1 cellular context compared by ENCODE assay signal in the genomic region with DNA sequence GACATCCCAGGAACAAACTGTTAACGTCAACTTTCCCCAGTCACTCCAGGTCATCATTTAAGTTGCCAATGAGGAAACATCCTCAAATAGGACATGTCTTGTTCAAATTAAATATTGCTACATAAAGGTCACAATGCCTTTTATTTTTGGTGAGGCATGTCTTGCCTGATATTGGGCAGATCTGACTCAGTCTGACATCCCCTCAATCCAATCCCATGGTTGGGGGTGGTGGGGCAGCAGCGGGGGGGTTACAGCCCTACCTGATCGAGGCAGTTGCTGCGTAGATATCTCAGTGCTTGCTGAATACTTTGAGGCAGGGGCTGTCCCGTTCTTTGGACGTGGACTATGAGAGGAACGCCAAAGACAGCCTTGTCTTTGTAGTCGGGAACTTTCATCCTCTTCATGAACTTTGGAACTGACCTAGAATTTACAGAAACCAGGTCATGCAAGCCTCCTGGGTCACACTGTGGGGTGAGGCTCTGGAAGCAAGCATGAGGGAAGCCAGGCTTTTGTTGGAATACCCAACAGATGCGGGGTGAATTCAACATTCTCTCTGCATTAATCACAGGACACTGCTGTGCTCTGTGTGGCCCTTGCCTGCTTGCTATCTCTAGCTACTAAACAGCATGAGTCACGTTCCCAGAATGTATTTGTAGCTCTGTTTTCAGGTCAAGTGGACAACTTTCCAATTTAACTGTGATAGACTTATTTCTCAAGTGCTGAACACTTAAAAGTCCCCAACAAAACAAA.
TF ChIP-seq lines count a peak whose summit lies in the region.

No MANE protein-coding gene starts in this region.

TF ChIP-seq in HepG2, 621 proteins besides CTCF, POLR2A, EP300 and RAD21 (continued from another document and continues in another):
- TF ChIP-seq, protein P1, sequence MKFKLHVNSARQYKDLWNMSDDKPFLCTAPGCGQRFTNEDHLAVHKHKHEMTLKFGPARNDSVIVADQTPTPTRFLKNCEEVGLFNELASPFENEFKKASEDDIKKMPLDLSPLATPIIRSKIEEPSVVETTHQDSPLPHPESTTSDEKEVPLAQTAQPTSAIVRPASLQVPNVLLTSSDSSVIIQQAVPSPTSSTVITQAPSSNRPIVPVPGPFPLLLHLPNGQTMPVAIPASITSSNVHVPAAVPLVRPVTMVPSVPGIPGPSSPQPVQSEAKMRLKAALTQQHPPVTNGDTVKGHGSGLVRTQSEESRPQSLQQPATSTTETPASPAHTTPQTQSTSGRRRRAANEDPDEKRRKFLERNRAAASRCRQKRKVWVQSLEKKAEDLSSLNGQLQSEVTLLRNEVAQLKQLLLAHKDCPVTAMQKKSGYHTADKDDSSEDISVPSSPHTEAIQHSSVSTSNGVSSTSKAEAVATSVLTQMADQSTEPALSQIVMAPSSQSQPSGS (CRISPR knock-in tag; IDR thresholded peaks at IDR 0.05) = peak; percentile 78; the same call in 1 of the 2 replicates
- TF ChIP-seq MEF2D (CRISPR knock-in tag; IDR thresholded peaks at IDR 0.05) (peak; percentile 91), HMGA1 (CRISPR knock-in tag; conservative IDR thresholded peaks at IDR 0.05) (no peak), KDM6A (CRISPR knock-in tag; IDR thresholded peaks at IDR 0.05; ENCODE audit: low read depth) (peak; percentile 87), HNF1A (IDR thresholded peaks at IDR 0.05; ENCODE audit: low read depth) (peak; percentile 39; the same call in 1 of the 2 replicates), HNF1A (CRISPR knock-in tag; IDR thresholded peaks at IDR 0.05; ENCODE audit: borderline replicate concordance) (peak; percentile 85; the same call in 1 of the 2 replicates), CHD4 (IDR thresholded peaks at IDR 0.05; ENCODE audit: borderline replicate concordance, low read length) (peak; percentile 85; the same call in 1 of the 2 replicates), ASH2L (IDR thresholded peaks at IDR 0.05; ENCODE audit: insufficient read length, low read depth, low read length) (peak; percentile 94), MIER2 (CRISPR knock-in tag; IDR thresholded peaks at IDR 0.05) (peak; percentile 50; the same call in 1 of the 2 replicates), ELF3 (CRISPR knock-in tag; IDR thresholded peaks at IDR 0.05) (peak; percentile 71; the same call in 1 of the 2 replicates), SP5 (CRISPR knock-in tag; IDR thresholded peaks at IDR 0.05; ENCODE audit: borderline replicate concordance, low read depth) (peak; percentile 53; the same call in 1 of the 2 replicates), FOXP1 (IDR thresholded peaks at IDR 0.05) (0 out of 2 replicates have a peak, but pooled peaks have one; percentile 12), FOXP1 (CRISPR knock-in tag; IDR thresholded peaks at IDR 0.05) (peak; percentile 69; the same call in 1 of the 2 replicates), KDM2A (CRISPR knock-in tag; IDR thresholded peaks at IDR 0.05; ENCODE audit: borderline replicate concordance, low read depth) (peak; percentile 51; the same call in 1 of the 2 replicates), MYC (CRISPR knock-in tag; IDR thresholded peaks at IDR 0.05; ENCODE audit: borderline replicate concordance) (peak; percentile 73; the same call in 1 of the 2 replicates), TFE3 (CRISPR knock-in tag; IDR thresholded peaks at IDR 0.05) (peak; percentile 82), POGZ (CRISPR knock-in tag; IDR thresholded peaks at IDR 0.05) (peak; percentile 96), MTA1 (CRISPR knock-in tag; IDR thresholded peaks at IDR 0.05; ENCODE audit: borderline replicate concordance) (peak; percentile 49; the same call in 1 of the 2 replicates), HMG20A (CRISPR knock-in tag; IDR thresholded peaks at IDR 0.05; ENCODE audit: borderline replicate concordance) (peak; percentile 95), ZNF558 (CRISPR knock-in tag; IDR thresholded peaks at IDR 0.05; ENCODE audit: borderline replicate concordance) (peak; percentile 47; the same call in 1 of the 2 replicates), SOX6 (IDR thresholded peaks at IDR 0.05) (no peak), SOX6 (CRISPR knock-in tag; IDR thresholded peaks at IDR 0.05) (peak; percentile 96), KDM4B (CRISPR knock-in tag; IDR thresholded peaks at IDR 0.05) (peak; percentile 78; the same call in 1 of the 2 replicates), SPEN (CRISPR knock-in tag; IDR thresholded peaks at IDR 0.05; ENCODE audit: low read depth) (peak; percentile 71; the same call in 1 of the 2 replicates), ZNF232 (CRISPR knock-in tag; IDR thresholded peaks at IDR 0.05; ENCODE audit: borderline replicate concordance) (peak; percentile 58; the same call in 1 of the 2 replicates), TCF12 (IDR thresholded peaks at IDR 0.05) (no peak), TCF12 (CRISPR knock-in tag; IDR thresholded peaks at IDR 0.05) (no peak), BORCS8-MEF2B (CRISPR knock-in tag; IDR thresholded peaks at IDR 0.05) (peak; percentile 28; the same call in 1 of the 2 replicates), HDAC2 (CRISPR knock-in tag; IDR thresholded peaks at IDR 0.05) (peak; percentile 97), ZNF333 (CRISPR knock-in tag; IDR thresholded peaks at IDR 0.05; ENCODE audit: borderline replicate concordance) (no peak), ZMYM2 (CRISPR knock-in tag; IDR thresholded peaks at IDR 0.05) (0 out of 2 replicates have a peak, but pooled peaks have one; percentile 81), FOXA1 (IDR thresholded peaks at IDR 0.05) (no peak), FOXA1 (CRISPR knock-in tag; IDR thresholded peaks at IDR 0.05) (peak; percentile 39; the same call in 1 of the 2 replicates), ZNF367 (CRISPR knock-in tag; IDR thresholded peaks at IDR 0.05; ENCODE audit: borderline replicate concordance) (no peak), ZNF724P (CRISPR knock-in tag; IDR thresholded peaks at IDR 0.05; ENCODE audit: borderline replicate concordance) (peak; percentile 73; the same call in 1 of the 2 replicates), FOXC1 (CRISPR knock-in tag; IDR thresholded peaks at IDR 0.05; ENCODE audit: borderline replicate concordance) (peak; percentile 70; the same call in 1 of the 2 replicates), HOXD1 (CRISPR knock-in tag; IDR thresholded peaks at IDR 0.05) (peak; percentile 38; the same call in 1 of the 2 replicates), GFI1 (CRISPR knock-in tag; IDR thresholded peaks at IDR 0.05; ENCODE audit: borderline replicate concordance) (peak; percentile 67), ZBTB21 (CRISPR knock-in tag; IDR thresholded peaks at IDR 0.05) (peak; percentile 53; the same call in 1 of the 2 replicates), CEBPB (IDR thresholded peaks at IDR 0.05; ENCODE audit: borderline replicate concordance, low read depth, low read length) (0 out of 2 replicates have a peak, but pooled peaks have one; percentile 19), ZNF253 (CRISPR knock-in tag; IDR thresholded peaks at IDR 0.05; ENCODE audit: borderline replicate concordance) (no peak), ZNF414 (CRISPR knock-in tag; IDR thresholded peaks at IDR 0.05) (peak; percentile 87; the same call in 1 of the 2 replicates), RERE (CRISPR knock-in tag; IDR thresholded peaks at IDR 0.05; ENCODE audit: low read depth) (peak; percentile 81), ZZZ3 (CRISPR knock-in tag; IDR thresholded peaks at IDR 0.05; ENCODE audit: borderline replicate concordance) (peak; percentile 67; the same call in 1 of the 2 replicates), ETV6 (CRISPR knock-in tag; conservative IDR thresholded peaks at IDR 0.05) (no peak), JARID2 (CRISPR knock-in tag; IDR thresholded peaks at IDR 0.05; ENCODE audit: insufficient replicate concordance) (no peak)
- TF ChIP-seq, protein P2, sequence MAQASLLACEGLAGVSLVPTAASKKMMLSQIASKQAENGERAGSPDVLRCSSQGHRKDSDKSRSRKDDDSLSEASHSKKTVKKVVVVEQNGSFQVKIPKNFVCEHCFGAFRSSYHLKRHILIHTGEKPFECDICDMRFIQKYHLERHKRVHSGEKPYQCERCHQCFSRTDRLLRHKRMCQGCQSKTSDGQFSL (CRISPR knock-in tag; IDR thresholded peaks at IDR 0.05) = peak; percentile 25; the same call in 1 of the 2 replicates
- TF ChIP-seq, protein P3, sequence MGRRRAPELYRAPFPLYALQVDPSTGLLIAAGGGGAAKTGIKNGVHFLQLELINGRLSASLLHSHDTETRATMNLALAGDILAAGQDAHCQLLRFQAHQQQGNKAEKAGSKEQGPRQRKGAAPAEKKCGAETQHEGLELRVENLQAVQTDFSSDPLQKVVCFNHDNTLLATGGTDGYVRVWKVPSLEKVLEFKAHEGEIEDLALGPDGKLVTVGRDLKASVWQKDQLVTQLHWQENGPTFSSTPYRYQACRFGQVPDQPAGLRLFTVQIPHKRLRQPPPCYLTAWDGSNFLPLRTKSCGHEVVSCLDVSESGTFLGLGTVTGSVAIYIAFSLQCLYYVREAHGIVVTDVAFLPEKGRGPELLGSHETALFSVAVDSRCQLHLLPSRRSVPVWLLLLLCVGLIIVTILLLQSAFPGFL (CRISPR knock-in tag; IDR thresholded peaks at IDR 0.05) = no peak
- TF ChIP-seq, protein P4, sequence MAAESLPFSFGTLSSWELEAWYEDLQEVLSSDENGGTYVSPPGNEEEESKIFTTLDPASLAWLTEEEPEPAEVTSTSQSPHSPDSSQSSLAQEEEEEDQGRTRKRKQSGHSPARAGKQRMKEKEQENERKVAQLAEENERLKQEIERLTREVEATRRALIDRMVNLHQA (CRISPR knock-in tag; IDR thresholded peaks at IDR 0.05) = no peak
